ENCODE assay signal across 12 cellular contexts in the genomic region with DNA sequence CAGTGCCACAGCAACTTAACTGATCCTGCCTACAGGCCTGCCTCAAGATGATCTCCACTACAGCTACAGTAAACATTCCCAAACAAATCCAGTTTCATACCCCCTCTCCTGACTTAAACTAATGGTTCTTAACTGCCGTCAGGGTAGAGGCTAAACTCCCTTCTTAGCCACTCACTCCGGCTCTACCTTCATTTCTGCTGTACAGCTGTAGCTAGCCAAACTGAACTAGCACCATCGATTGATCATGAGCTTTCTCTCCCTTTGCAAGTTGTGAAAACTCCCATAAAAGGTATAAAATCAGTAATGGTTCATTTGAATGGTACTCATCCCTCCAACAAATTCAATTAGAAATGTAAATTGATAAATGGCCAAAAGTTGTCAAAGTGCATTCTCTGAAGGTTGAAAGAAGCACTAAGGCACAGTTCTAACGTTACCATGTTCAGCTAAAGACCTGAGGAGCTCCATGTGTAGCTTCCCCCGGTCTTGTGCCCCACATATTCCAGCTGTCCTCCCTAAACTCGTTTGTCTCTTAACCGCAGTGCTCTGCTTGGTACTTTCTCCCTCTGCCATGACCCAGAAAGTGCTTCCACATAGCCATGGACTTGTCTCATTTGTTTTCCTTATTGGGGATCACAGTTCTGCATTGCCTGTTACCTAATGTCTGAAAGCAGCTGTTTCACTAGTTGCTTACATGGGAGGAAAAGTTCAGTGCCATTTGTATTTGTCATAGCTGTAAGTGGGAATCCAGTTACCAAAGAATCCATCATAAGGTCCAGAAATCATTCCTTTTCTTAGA. TPM values are rescaled to one million over a fixed set of nuclear protein-coding genes. Genes with fewer than 3 reads are reported as not detected.
DNase-seq lines count a peak whose midpoint lies in the region; ATAC-seq, FAIRE-seq and TF ChIP-seq lines count a peak whose summit lies in the region.
"Had no signal": no experiment of that assay in that cellular context is flagged by ENCODE, and none has a peak within 500 bp of the region (broad histone marks: within the 10 kb centered on the region; RNA-seq: fewer than 3 reads in every experiment).

No MANE protein-coding gene starts in this region.

- no peaks in the 10 kb centered on the region for H3K9me3 Mint-ChIP-seq in activated B cell treated with CpG ODN at 0.5 μM for 24 hours
- H3K9me3 Mint-ChIP-seq in memory B cell = peaks cover 4% of the 10 kb centered on the region
- H3K9me3 Mint-ChIP-seq: central memory CD8-positive, alpha-beta T cell had no signal

- H3K4me3 Mint-ChIP-seq in activated B cell treated with CpG ODN at 0.5 μM for 24 hours (no peak overlapping the region), memory B cell (no peak overlapping the region)
- H3K4me3 Mint-ChIP-seq: central memory CD8-positive, alpha-beta T cell had no signal

- H3K9ac ChIP-seq in BLaER1 = no peak overlapping the region

- intact Hi-C loops in activated B cell treated with CpG ODN at 0.5 μM for 24 hours (cut with micrococcal nuclease) = no loop called here

- H3K27me3 Mint-ChIP-seq in activated B cell treated with CpG ODN at 0.5 μM for 24 hours (peaks cover 2% of the 10 kb centered on the region), memory B cell (peaks cover 1% of the 10 kb centered on the region)

- H3K4me1 ChIP-seq in BLaER1 = peaks cover 15% of the 10 kb centered on the region

- H3K4me2 ChIP-seq in BLaER1 = peak overlapping the region; percentile 25; the same call in 1 of the 2 replicates

- POLR2A ChIA-PET in activated B cell treated with CpG ODN at 0.5 μM for 24 hours (lab: Charles Lee) = interaction anchor here (0.6 kb wide), 1 partner anchor 49 kb away, joined by 6 read pairs; no protein-coding TSS in a partner anchor

- H3K27ac Mint-ChIP-seq in activated B cell treated with CpG ODN at 0.5 μM for 24 hours (peak overlapping the region; percentile 0), memory B cell (peak overlapping the region; percentile 8)

- peaks cover 1% of the 10 kb centered on the region for H3K4me1 Mint-ChIP-seq in activated B cell treated with CpG ODN at 0.5 μM for 24 hours
- peaks cover 2% of the 10 kb centered on the region for H3K4me1 Mint-ChIP-seq in memory B cell

- peaks cover 53% of the 10 kb centered on the region for H3K36me3 Mint-ChIP-seq in activated B cell treated with CpG ODN at 0.5 μM for 24 hours (ENCODE audit: low read depth)
- peaks cover 31% of the 10 kb centered on the region for H3K36me3 Mint-ChIP-seq in memory B cell

- H3K4me3 ChIP-seq in BLaER1 = no peak overlapping the region
- H3K4me3 ChIP-seq in MG63 = no peak overlapping the region
- H3K4me3 ChIP-seq: heart right ventricle had no signal

- no peak overlapping the region for H3K27ac ChIP-seq in BLaER1
- H3K27ac ChIP-seq: heart right ventricle had no signal

- no peak for FAIRE-seq in GM12892 (lab: Jason Lieb, UNC)

- no peaks in the 10 kb centered on the region for H3K27me3 ChIP-seq in BLaER1
- H3K27me3 ChIP-seq in MG63 = no peaks in the 10 kb centered on the region
- H3K27me3 ChIP-seq: heart right ventricle had no signal

- peaks cover 71% of the 10 kb centered on the region for H3K36me3 ChIP-seq in BLaER1
- peaks cover 65% of the 10 kb centered on the region for H3K36me3 ChIP-seq in MG63

- no peak for TF ChIP-seq CTCF in activated B cell treated with CpG ODN at 0.5 μM for 24 hours (IDR thresholded peaks at IDR 0.05)

- TF ChIP-seq POLR2A in GM12892 (IDR thresholded peaks at IDR 0.05; ENCODE audit: low read depth, low read length) = peak; percentile 51; the same call in 1 of the 2 replicates

- ATAC-seq in activated B cell treated with CpG ODN at 0.5 μM for 24 hours (ENCODE audit: low read depth) = no peak
- ATAC-seq in memory B cell (ENCODE audit: low read depth) = no peak
- no peak for ATAC-seq in HG02798 (IDR thresholded peaks at IDR 0.05; ENCODE audit: poor library complexity, unreplicated experiment)
- ATAC-seq: heart right ventricle had no signal

- H4K20me1 ChIP-seq in BLaER1 = peaks cover 49% of the 10 kb centered on the region

- peaks cover 1% of the 10 kb centered on the region; the same call in 1 of the 2 replicates for H3K9me3 ChIP-seq in BLaER1
- H3K9me3 ChIP-seq in MG63 = peaks cover 7% of the 10 kb centered on the region

- DNase-seq in GM12892 (ENCODE audit: insufficient read length) (no peak), activated B cell treated with CpG ODN at 0.5 μM for 24 hours (no peak), memory B cell (ENCODE audit: low spot score in 2 of 2) (no peak), LoVo (ENCODE audit: low spot score) (no peak), ecto neural progenitor cell (ENCODE audit: low spot score) (no peak), MG63 (no peak)
- DNase-seq: heart right ventricle; SHP77 treated with DMSO at 0.1 percent for 48 hours; stimulated activated naive CD8-positive, alpha-beta T cell treated with anti-CD3 and anti-CD28 coated beads, Interleukin-15, Interleukin-2, amounts not matched to agents 100 U/mL and 50 U/mL, for 24 hours had no signal

- CTCF ChIA-PET in activated B cell treated with CpG ODN at 0.5 μM for 24 hours (lab: Charles Lee) = no interaction called here

RNA-seq across cellular contexts. Expression of gene DHX9, which starts 49.8 kb away (rescaled TPM):
- polyA plus RNA-seq in GM12892 (2012; ENCODE audit: missing spikeins) = 115 TPM
- total RNA-seq in activated B cell treated with CpG ODN at 0.5 μM for 24 hours = 265 and 266 TPM in 2 replicates
- total RNA-seq in MG63 (2014; rRNA removed; shearing (Covaris generic); ENCODE audit: low replicate concordance) = 241 and 253 TPM in 2 replicates
